ENCODE assay signal across 7 cellular contexts in the genomic region with DNA sequence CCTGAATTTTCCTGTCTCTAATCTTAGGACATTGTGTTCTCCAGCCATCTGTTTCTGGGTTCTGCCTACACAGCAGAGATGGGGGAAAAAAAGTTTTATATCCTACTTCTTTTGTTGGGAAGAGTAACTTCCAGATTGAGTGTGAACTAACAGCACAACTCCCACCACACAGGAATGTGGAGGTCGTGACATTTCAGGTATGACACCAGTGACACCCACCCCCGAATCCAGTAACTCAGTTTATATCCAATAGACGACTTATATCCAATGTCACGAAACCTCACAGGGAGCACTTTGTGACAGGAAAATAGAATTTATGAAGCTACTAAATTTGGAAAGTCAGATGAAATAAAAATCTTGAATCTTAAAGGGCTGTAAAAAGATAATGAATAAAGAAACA.
"Had no signal": no experiment of that assay in that cellular context is flagged by ENCODE, and none has a peak within 500 bp of the region (broad histone marks: within the 10 kb centered on the region; RNA-seq: fewer than 3 reads in every experiment).

No MANE protein-coding gene starts in this region.

- ATAC-seq: HepG2, K562 had no signal

- DNase-seq: IMR-90, KBM-7, KG1 had no signal

- H3K4me3 Mint-ChIP-seq: IgD-negative memory B cell had no signal

- H3K27ac Mint-ChIP-seq: IgD-negative memory B cell had no signal

- H3K4me1 Mint-ChIP-seq: IgD-negative memory B cell had no signal

- FAIRE-seq: HepG2, HTR-8/SVneo, K562 had no signal

- H3K36me3 Mint-ChIP-seq: IgD-negative memory B cell had no signal
